Comparison of ENCODE assay signal across 16 cellular contexts in the genomic region with DNA sequence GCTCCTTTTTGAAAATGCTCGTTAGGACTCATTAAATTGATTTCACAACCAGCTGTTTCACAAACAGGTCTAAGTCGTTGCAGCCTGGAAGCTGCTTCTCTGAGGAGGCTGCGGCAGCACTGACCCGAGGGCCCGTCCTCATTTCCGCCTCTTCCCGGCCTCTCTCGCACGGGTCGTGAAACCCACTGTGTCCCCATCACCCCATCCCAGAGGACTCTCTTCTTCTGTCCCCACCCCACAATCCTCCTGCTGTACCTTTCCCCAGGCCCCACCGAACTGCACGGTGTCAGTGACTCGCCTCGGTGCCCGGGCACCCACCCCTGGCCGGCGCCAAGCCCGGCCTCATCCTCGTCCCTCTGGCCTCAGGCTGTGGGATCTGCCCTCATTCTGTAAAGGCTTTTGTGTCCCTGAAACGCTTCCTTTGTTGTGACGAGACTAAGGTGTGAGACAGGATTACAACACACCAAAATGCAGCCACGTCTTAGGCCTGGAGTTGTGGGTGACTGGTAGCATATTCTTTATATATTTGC.
DNase-seq lines count a peak whose midpoint lies in the region; ATAC-seq, FAIRE-seq and TF ChIP-seq lines count a peak whose summit lies in the region.
"Had no signal": no experiment of that assay in that cellular context is flagged by ENCODE, and none has a peak within 500 bp of the region (broad histone marks: within the 10 kb centered on the region; RNA-seq: fewer than 3 reads in every experiment).

No MANE protein-coding gene starts in this region.

- H3K9ac ChIP-seq in endothelial cell of umbilical vein (replicated peaks; ENCODE audit: extremely low read depth, insufficient read depth, low read length) = no peak overlapping the region

- no peak for TF ChIP-seq POLR2A in endothelial cell of umbilical vein (IDR thresholded peaks at IDR 0.05; ENCODE audit: low read depth, low read length)

- H3K4me3 Mint-ChIP-seq in Caco-2 (ENCODE audit: unreplicated experiment) = no peak overlapping the region
- H3K4me3 Mint-ChIP-seq: dendritic cell treated with granulocyte-macrophage colony-stimulating factor and Interleukin-4, amounts not matched to agents 40 ng/mL and 50 ng/mL, for 4 days; T-helper 1 cell treated with Interleukin-12 subunit alpha and Interleukin-12 subunit beta and Interleukin-4 antibody, amounts not matched to agents 30 μg/mL and 1 μg/mL, for 36 hours had no signal

- ATAC-seq in Right ventricle myocardium superior (ENCODE audit: poor library complexity) (no peak), aorta (ENCODE audit: low FRiP score) (no peak), HG02852 (IDR thresholded peaks at IDR 0.05; ENCODE audit: unreplicated experiment) (no peak)
- ATAC-seq: A549, HCT116 had no signal

- H3K27ac ChIP-seq in endothelial cell of umbilical vein (ENCODE audit: insufficient read depth, low read depth, low read length) (no peak overlapping the region), aorta (ENCODE audit: low read depth in 1 of 2, low read length in 2 of 2) (peak overlapping the region in 1 of 2 donors; percentile 62)
- H3K27ac ChIP-seq: A549, adrenal gland had no signal

- DNase-seq in Right ventricle myocardium superior (peak; percentile 17), cardiac septum (ENCODE audit: low spot score) (no peak), endothelial cell of umbilical vein (ENCODE audit: low read depth, low spot score) (no peak), mesenteric fat pad (ENCODE audit: low spot score) (peak; percentile 64), aorta (peak; percentile 21 to 44), RKO (ENCODE audit: low spot score) (no peak), Caco-2 (no peak)
- DNase-seq: activated CD4-positive, alpha-beta T cell treated with anti-CD3 and anti-CD28 coated beads for 4 hours; activated T-cell treated with anti-CD3 and anti-CD28 coated beads, Interleukin-2, amount 50 U/mL, for 1 hour; adrenal gland; NCI-H2227 treated with DMSO at 0.1 percent for 48 hours had no signal

- H3K27me3 ChIP-seq in endothelial cell of umbilical vein (ENCODE audit: control insufficient read depth in 2 of 2, insufficient read depth in 2 of 2, low read length in 2 of 2) (no peaks in the 10 kb centered on the region), aorta (ENCODE audit: control insufficient read depth in 1 of 2, insufficient read depth in 2 of 2, low read length in 1 of 2) (no peaks in the 10 kb centered on the region), Caco-2 (replicated peaks; ENCODE audit: control insufficient read depth, insufficient read depth, low read length) (no peaks in the 10 kb centered on the region)
- H3K27me3 ChIP-seq: adrenal gland had no signal

- no peak overlapping the region for H3K4me2 ChIP-seq in endothelial cell of umbilical vein (ENCODE audit: insufficient read depth, low read length)
- H3K4me2 ChIP-seq: A549 had no signal

- H3K9me3 Mint-ChIP-seq in Caco-2 (ENCODE audit: unreplicated experiment) = no peaks in the 10 kb centered on the region

- dilution Hi-C loops in endothelial cell of umbilical vein (cut with MboI; ENCODE audit: extremely low pct_ligation_motif_present, low sequenced_read_pairs) = no loop called here

- peaks cover 4% of the 10 kb centered on the region for H3K27me3 Mint-ChIP-seq in Caco-2 (ENCODE audit: insufficient read depth, unreplicated experiment)

- POLR2A ChIA-PET in endothelial cell of umbilical vein (lab: Charles Lee) (no interaction called here), Caco-2 (lab: Charles Lee) (no interaction called here)

- no peaks in the 10 kb centered on the region for H3K9me1 ChIP-seq in endothelial cell of umbilical vein (replicated peaks; ENCODE audit: control insufficient read depth, extremely low read depth, insufficient read depth, low read length)

- no peaks in the 10 kb centered on the region for H3K36me3 Mint-ChIP-seq in Caco-2 (ENCODE audit: insufficient read depth, unreplicated experiment)

- H3K4me1 ChIP-seq in endothelial cell of umbilical vein (ENCODE audit: control insufficient read depth, extremely low read depth, insufficient read depth, low read length) (peaks cover 10% of the 10 kb centered on the region), aorta (ENCODE audit: control insufficient read depth in 1 of 2, insufficient read depth in 2 of 2, low read length in 2 of 2) (peaks cover 3 to 6% of the 10 kb centered on the region in 2 donors), Caco-2 (no peaks in the 10 kb centered on the region)
- H3K4me1 ChIP-seq: A549, adrenal gland had no signal

- H3K9me3 ChIP-seq in endothelial cell of umbilical vein (replicated peaks; ENCODE audit: control insufficient read depth, insufficient read depth, low read length) = no peaks in the 10 kb centered on the region
- no peaks in the 10 kb centered on the region for H3K9me3 ChIP-seq in aorta (ENCODE audit: control insufficient read depth, low read length)
- no peaks in the 10 kb centered on the region for H3K9me3 ChIP-seq in Caco-2
- H3K9me3 ChIP-seq: A549, adrenal gland had no signal

- no peaks in the 10 kb centered on the region for H4K20me1 ChIP-seq in endothelial cell of umbilical vein (replicated peaks; ENCODE audit: control insufficient read depth, extremely low read depth, insufficient read depth, low read length)

- H3K4me1 Mint-ChIP-seq in Caco-2 (ENCODE audit: low read depth, unreplicated experiment) = peaks cover 8% of the 10 kb centered on the region

- WGBS in aorta, 2 donors = 93 to 96% methylated on average over 22 of the region's 22 CpGs

- CTCF ChIA-PET in endothelial cell of umbilical vein (lab: Charles Lee) = interaction anchor here (1.3 kb wide), 1 partner anchor 186 kb away, joined by 4 read pairs; no protein-coding TSS in a partner anchor
- CTCF ChIA-PET in Caco-2 (lab: Charles Lee) = no interaction called here

- peak overlapping the region; percentile 95 for H2AFZ ChIP-seq in endothelial cell of umbilical vein (ENCODE audit: low read depth, low read length)

- H3K27ac Mint-ChIP-seq in Caco-2 (ENCODE audit: unreplicated experiment) = no peak overlapping the region
- H3K27ac Mint-ChIP-seq: dendritic cell treated with granulocyte-macrophage colony-stimulating factor and Interleukin-4, amounts not matched to agents 40 ng/mL and 50 ng/mL, for 4 days; T-helper 1 cell treated with Interleukin-12 subunit alpha and Interleukin-12 subunit beta and Interleukin-4 antibody, amounts not matched to agents 30 μg/mL and 1 μg/mL, for 36 hours had no signal

- FAIRE-seq in endothelial cell of umbilical vein (lab: Jason Lieb, UNC) = no peak
- FAIRE-seq: A549 had no signal

- H3K79me2 ChIP-seq in endothelial cell of umbilical vein (ENCODE audit: control insufficient read depth, insufficient read depth, low read length) = no peaks in the 10 kb centered on the region

- H3K4me3 ChIP-seq in endothelial cell of umbilical vein (replicated peaks in 1 of 3; ENCODE audit: insufficient read depth in 1 of 3, low read depth in 1 of 3, low read length in 3 of 3) = no peak overlapping the region
- no peak overlapping the region for H3K4me3 ChIP-seq in aorta (ENCODE audit: low read length in 2 of 2)
- H3K4me3 ChIP-seq in Caco-2 (ENCODE audit: low read depth, low read length) = no peak overlapping the region
- H3K4me3 ChIP-seq: A549, adrenal gland had no signal

- intact Hi-C loops in Right ventricle myocardium superior (cut with DNase I) (no loop called here), cardiac septum (cut with DNase I) (no loop called here), endothelial cell of umbilical vein (cut with micrococcal nuclease) (no loop called here), aorta (cut with DNase I) (no loop called here), Caco-2 (cut with micrococcal nuclease; ENCODE audit: unreplicated experiment) (no loop called here)

- no peaks in the 10 kb centered on the region for H3K36me3 ChIP-seq in endothelial cell of umbilical vein (ENCODE audit: control insufficient read depth in 2 of 2, extremely low read depth in 1 of 2, insufficient read depth in 2 of 2, low read length in 2 of 2)
- no peaks in the 10 kb centered on the region for H3K36me3 ChIP-seq in aorta (ENCODE audit: control insufficient read depth in 1 of 2, insufficient read depth in 2 of 2, low read length in 1 of 2)
- no peaks in the 10 kb centered on the region for H3K36me3 ChIP-seq in Caco-2 (ENCODE audit: control insufficient read depth, insufficient read depth, low read length)
- H3K36me3 ChIP-seq: adrenal gland had no signal

- TF ChIP-seq CTCF in endothelial cell of umbilical vein (IDR thresholded peaks at IDR 0.05; ENCODE audit: extremely low read depth in 1 of 2, insufficient read depth in 1 of 2, low read depth in 1 of 2, low read length in 2 of 2) (no peak), Caco-2 (IDR thresholded peaks at IDR 0.05; ENCODE audit: insufficient read depth in 1 of 2, low read depth in 1 of 2, low read length in 1 of 2, severe bottlenecking in 1 of 2, unreplicated experiment in 1 of 2) (no peak)

- BruUV-seq in endothelial cell of umbilical vein (replicated peaks; lab: Mats Ljungman, UMichigan) (no TSS peak), Caco-2 (replicated peaks; lab: Mats Ljungman, UMichigan) (no TSS peak)

TF ChIP-seq in endothelial cell of umbilical vein, 7 proteins besides CTCF, POLR2A, EP300 and RAD21:
- no peak for TF ChIP-seq FOS (IDR thresholded peaks at IDR 0.05; ENCODE audit: borderline replicate concordance, insufficient read depth, low read length)
- TF ChIP-seq POLR2AphosphoS5 (IDR thresholded peaks at IDR 0.05; ENCODE audit: insufficient read depth, low read depth, low read length) = no peak
- no peak for TF ChIP-seq EZH2 (IDR thresholded peaks at IDR 0.05; ENCODE audit: borderline replicate concordance, low read depth, low read length, severe bottlenecking)
- no peak for TF ChIP-seq JUN (IDR thresholded peaks at IDR 0.05; ENCODE audit: borderline replicate concordance, insufficient read depth, insufficient read length, low read depth)
- TF ChIP-seq, protein P1, sequence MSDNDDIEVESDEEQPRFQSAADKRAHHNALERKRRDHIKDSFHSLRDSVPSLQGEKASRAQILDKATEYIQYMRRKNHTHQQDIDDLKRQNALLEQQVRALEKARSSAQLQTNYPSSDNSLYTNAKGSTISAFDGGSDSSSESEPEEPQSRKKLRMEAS (IDR thresholded peaks at IDR 0.05; ENCODE audit: insufficient read depth, insufficient read length) = no peak
- TF ChIP-seq MYC (IDR thresholded peaks at IDR 0.05; ENCODE audit: low read depth, low read length) = no peak
- TF ChIP-seq GATA2 (IDR thresholded peaks at IDR 0.05; ENCODE audit: insufficient read depth, insufficient read length, low read depth, low read length) = no peak
TF ChIP-seq in endothelial cell of umbilical vein: peak in this region for 0.

Comparison
In these comparisons a context has a peak if more than half of its experiments do, and no peak if none do; other contexts are left out.
1. DNase-seq: peak in Right ventricle myocardium superior (single experiment), mesenteric fat pad (single experiment) and aorta (2 of 2); none in cardiac septum (single experiment), endothelial cell of umbilical vein (single experiment), RKO (single experiment) and Caco-2 (0 of 2).